In genomic region chrX:15203694-15204093, GRCh38 we compare ENCODE assay signal across 23 cellular contexts.
DNase-seq lines count a peak whose midpoint lies in the region; ATAC-seq and TF ChIP-seq lines count a peak whose summit lies in the region.
"Had no signal": no experiment of that assay in that cellular context is flagged by ENCODE, and none has a peak within 500 bp of the region (broad histone marks: within the 10 kb centered on the region; RNA-seq: fewer than 3 reads in every experiment).

No MANE protein-coding gene starts in this region.

- no peak overlapping the region for H3K4me3 Mint-ChIP-seq in activated naive CD4-positive, alpha-beta T cell treated with anti-CD3 and anti-CD28 coated beads, Interleukin-2, amount 10 ng/mL, durations not matched to agents 7 days and 5 days
- peak overlapping the region; percentile 46 for H3K4me3 Mint-ChIP-seq in activated T-helper 17 cell treated with anti-CD3 and anti-CD28 coated beads, Interleukin-2, amount 50 U/mL, for 72 hours
- peak overlapping the region; percentile 32 for H3K4me3 Mint-ChIP-seq in natural killer cell
- H3K4me3 Mint-ChIP-seq: IgD-negative memory B cell, mesothelial cell of epicardium, nephron had no signal

- peaks cover 57% of the 10 kb centered on the region for H3K27me3 ChIP-seq in WERI-Rb-1 (ENCODE audit: insufficient read depth, low read depth, severe bottlenecking)
- H3K27me3 ChIP-seq: cardiac muscle cell, heart right ventricle, left lung had no signal

- CTCF ChIA-PET in activated naive CD4-positive, alpha-beta T cell treated with anti-CD3 and anti-CD28 coated beads, Interleukin-2, amount 10 ng/mL, durations not matched to agents 7 days and 5 days (lab: Charles Lee), result no interaction called here

- no peaks in the 10 kb centered on the region for H3K36me3 Mint-ChIP-seq in activated naive CD4-positive, alpha-beta T cell treated with anti-CD3 and anti-CD28 coated beads, Interleukin-2, amount 10 ng/mL, durations not matched to agents 7 days and 5 days
- no peaks in the 10 kb centered on the region for H3K36me3 Mint-ChIP-seq in activated T-helper 17 cell treated with anti-CD3 and anti-CD28 coated beads, Interleukin-2, amount 50 U/mL, for 72 hours (ENCODE audit: low read depth)
- no peaks in the 10 kb centered on the region for H3K36me3 Mint-ChIP-seq in natural killer cell
- H3K36me3 Mint-ChIP-seq: IgD-negative memory B cell, mesothelial cell of epicardium had no signal

- H3K9me3 ChIP-seq in KOPT-K1 (ENCODE audit: insufficient read depth, low read length, poor library complexity, severe bottlenecking) (no peaks in the 10 kb centered on the region), WERI-Rb-1 (ENCODE audit: severe bottlenecking) (no peaks in the 10 kb centered on the region)
- H3K9me3 ChIP-seq: BLaER1 treated with 17β-estradiol and CSF1 and Interleukin-3, amounts not matched to agents 10 nM and 100 nM; heart right ventricle; left lung; pancreas had no signal

- no peak for DNase-seq in activated naive CD4-positive, alpha-beta T cell treated with anti-CD3 and anti-CD28 coated beads, Interleukin-2, amount 10 ng/mL, durations not matched to agents 7 days and 5 days
- no peak for DNase-seq in activated naive CD4-positive, alpha-beta T cell treated with anti-CD3 and anti-CD28 coated beads, Interleukin-2, amount 50 U/mL, for 16 hours
- DNase-seq in natural killer cell (no peak), WERI-Rb-1 (no peak), sciatic nerve (ENCODE audit: low spot score) (no peak), HuH-7 (ENCODE audit: low spot score) (no peak)
- DNase-seq: activated effector memory CD4-positive, alpha-beta T cell treated with anti-CD3 and anti-CD28 coated beads, Interleukin-2, amount 50 U/mL, for 16 hours; EL; heart right ventricle; left lung; NCI-H146; NCI-H69; pancreas; right cardiac atrium; stimulated activated CD8-positive, alpha-beta memory T cell treated with anti-CD3 and anti-CD28 coated beads, Interleukin-4, amount 100 ng/mL, for 48 hours had no signal

- intact Hi-C loops in natural killer cell (cut with micrococcal nuclease) (no loop called here), sciatic nerve (cut with DNase I) (no loop called here)

- H3K4me1 Mint-ChIP-seq in activated naive CD4-positive, alpha-beta T cell treated with anti-CD3 and anti-CD28 coated beads, Interleukin-2, amount 10 ng/mL, durations not matched to agents 7 days and 5 days, result peaks cover 51% of the 10 kb centered on the region
- peaks cover 10% of the 10 kb centered on the region for H3K4me1 Mint-ChIP-seq in activated T-helper 17 cell treated with anti-CD3 and anti-CD28 coated beads, Interleukin-2, amount 50 U/mL, for 72 hours
- H3K4me1 Mint-ChIP-seq in natural killer cell, result peaks cover 9 to 17% of the 10 kb centered on the region in 2 donors
- H3K4me1 Mint-ChIP-seq: mesothelial cell of epicardium, nephron had no signal

- no peak overlapping the region for H3K4me3 ChIP-seq in WERI-Rb-1 (ENCODE audit: low read depth, low read length)
- H3K4me3 ChIP-seq: BLaER1 treated with 17β-estradiol and CSF1 and Interleukin-3, amounts not matched to agents 10 nM and 100 nM; cardiac muscle cell; heart right ventricle; left lung; pancreas had no signal

- no peak for TF ChIP-seq CTCF in natural killer cell (IDR thresholded peaks at IDR 0.05)
- no peak for TF ChIP-seq CTCF in WERI-Rb-1 (IDR thresholded peaks at IDR 0.05; ENCODE audit: low read depth, low read length)

- no peak for ATAC-seq in activated T-helper 17 cell treated with anti-CD3 and anti-CD28 coated beads, Interleukin-2, amount 50 U/mL, for 72 hours (replicated peaks)
- ATAC-seq in natural killer cell (no peak), sciatic nerve (no peak)
- ATAC-seq: heart right ventricle, left lung, pancreas, right cardiac atrium had no signal

- no peaks in the 10 kb centered on the region for H3K27me3 Mint-ChIP-seq in activated naive CD4-positive, alpha-beta T cell treated with anti-CD3 and anti-CD28 coated beads, Interleukin-2, amount 10 ng/mL, durations not matched to agents 7 days and 5 days
- no peaks in the 10 kb centered on the region for H3K27me3 Mint-ChIP-seq in activated T-helper 17 cell treated with anti-CD3 and anti-CD28 coated beads, Interleukin-2, amount 50 U/mL, for 72 hours
- H3K27me3 Mint-ChIP-seq in natural killer cell (ENCODE audit: low read depth in 2 of 2), result no peaks in the 10 kb centered on the region
- H3K27me3 Mint-ChIP-seq: IgD-negative memory B cell had no signal

- H3K36me3 ChIP-seq in KOPT-K1 (ENCODE audit: insufficient read depth, low read length) (no peaks in the 10 kb centered on the region), WERI-Rb-1 (no peaks in the 10 kb centered on the region)
- H3K36me3 ChIP-seq: BLaER1 treated with 17β-estradiol and CSF1 and Interleukin-3, amounts not matched to agents 10 nM and 100 nM; cardiac muscle cell; heart right ventricle; left lung; pancreas had no signal

- H3K27ac ChIP-seq in KOPT-K1 (ENCODE audit: low read depth, low read length, poor library complexity, severe bottlenecking), result peak overlapping the region; percentile 55
- no peak overlapping the region for H3K27ac ChIP-seq in WERI-Rb-1
- H3K27ac ChIP-seq: BLaER1 treated with 17β-estradiol and CSF1 and Interleukin-3, amounts not matched to agents 10 nM and 100 nM; cardiac muscle cell; heart right ventricle; HL-60; left lung; pancreas had no signal

- peak overlapping the region; percentile 80 for H3K27ac Mint-ChIP-seq in activated naive CD4-positive, alpha-beta T cell treated with anti-CD3 and anti-CD28 coated beads, Interleukin-2, amount 10 ng/mL, durations not matched to agents 7 days and 5 days
- H3K27ac Mint-ChIP-seq in activated T-helper 17 cell treated with anti-CD3 and anti-CD28 coated beads, Interleukin-2, amount 50 U/mL, for 72 hours, result peak overlapping the region; percentile 53
- H3K27ac Mint-ChIP-seq in natural killer cell, result peak overlapping the region; percentile 65 to 66
- H3K27ac Mint-ChIP-seq: IgD-negative memory B cell, mesothelial cell of epicardium, nephron had no signal

- H3K9me3 Mint-ChIP-seq in activated naive CD4-positive, alpha-beta T cell treated with anti-CD3 and anti-CD28 coated beads, Interleukin-2, amount 10 ng/mL, durations not matched to agents 7 days and 5 days, result no peaks in the 10 kb centered on the region
- no peaks in the 10 kb centered on the region for H3K9me3 Mint-ChIP-seq in activated T-helper 17 cell treated with anti-CD3 and anti-CD28 coated beads, Interleukin-2, amount 50 U/mL, for 72 hours
- H3K9me3 Mint-ChIP-seq in natural killer cell, result peaks cover 0 to 2% of the 10 kb centered on the region in 2 donors
- H3K9me3 Mint-ChIP-seq: nephron had no signal
